Comparison of ENCODE assay signal across 8 cellular contexts in genomic region chr11:45859661-45860140, GRCh38. TPM values are rescaled to one million over a fixed set of nuclear protein-coding genes. Genes with fewer than 3 reads are reported as not detected.
A peak's percentile ranks its signal among the peaks of the same experiment; 100 is the strongest.
DNase-seq lines count a peak whose midpoint lies in the region; ATAC-seq and TF ChIP-seq lines count a peak whose summit lies in the region.

No MANE protein-coding gene starts in this region.

- H3K27me3 ChIP-seq in BE2C (no peaks in the 10 kb centered on the region), muscle layer of duodenum (ENCODE audit: low read depth, low read length) (no peaks in the 10 kb centered on the region)

- TF ChIP-seq CTCF in BE2C (IDR thresholded peaks at IDR 0.05; ENCODE audit: low read depth, low read length) = no peak
- TF ChIP-seq CTCF in Calu3 (IDR thresholded peaks at IDR 0.05; ENCODE audit: unreplicated experiment) = no peak

- no peak overlapping the region for H3K27ac Mint-ChIP-seq in Calu3 (ENCODE audit: unreplicated experiment)

- H3K27me3 Mint-ChIP-seq in Calu3 (ENCODE audit: unreplicated experiment) = no peaks in the 10 kb centered on the region

- H3K36me3 Mint-ChIP-seq in Calu3 (ENCODE audit: insufficient read depth, unreplicated experiment) = peaks cover 6% of the 10 kb centered on the region

- H3K4me1 ChIP-seq in BE2C (peaks cover 10% of the 10 kb centered on the region), muscle layer of duodenum (ENCODE audit: control insufficient read depth in 1 of 2, insufficient read depth in 2 of 2, low read length in 2 of 2) (peaks cover 31 to 66% of the 10 kb centered on the region in 2 donors)

- BruUV-seq in Calu3 (replicated peaks; lab: Mats Ljungman, UMichigan) = no TSS peak

- H3K9me3 ChIP-seq in BE2C (no peaks in the 10 kb centered on the region), muscle layer of duodenum (ENCODE audit: control insufficient read depth in 1 of 2, low read length in 2 of 2) (no peaks in the 10 kb centered on the region)

- DNase-seq in BE2C (peak; percentile 86), NCI-H226 (peak; percentile 96), Calu3 (no peak), NCI-H1436 (lab: John Stamatoyannopoulos, UW) (no peak)

- no peaks in the 10 kb centered on the region for H3K4me1 Mint-ChIP-seq in Calu3 (ENCODE audit: low read depth, unreplicated experiment)

- peak; percentile 91 for ATAC-seq in esophagus mucosa
- ATAC-seq in HG03439 (IDR thresholded peaks at IDR 0.05; ENCODE audit: unreplicated experiment) = no peak
- ATAC-seq in HG03378 (IDR thresholded peaks at IDR 0.05; ENCODE audit: unreplicated experiment) = no peak

- H3K9me3 Mint-ChIP-seq in Calu3 (ENCODE audit: low read depth, unreplicated experiment) = no peaks in the 10 kb centered on the region

- H3K36me3 ChIP-seq in BE2C (peaks cover 10% of the 10 kb centered on the region), muscle layer of duodenum (ENCODE audit: control insufficient read depth in 1 of 2, insufficient read depth in 2 of 2, low read length in 2 of 2) (peaks cover 44 to 45% of the 10 kb centered on the region in 2 donors)

- no peak overlapping the region for H3K4me3 ChIP-seq in BE2C (ENCODE audit: low read depth, low read length)
- peak overlapping the region in 1 of 2 donors; percentile 3 for H3K4me3 ChIP-seq in muscle layer of duodenum (ENCODE audit: low read depth in 1 of 2, low read length in 2 of 2)

- H3K4me3 Mint-ChIP-seq in Calu3 (ENCODE audit: low read depth, unreplicated experiment) = no peak overlapping the region

- H3K27ac ChIP-seq in muscle layer of duodenum (ENCODE audit: low read length) = peak overlapping the region; percentile 86

- intact Hi-C loops in Calu3 (cut with micrococcal nuclease; ENCODE audit: unreplicated experiment) = no loop called here

- CTCF ChIA-PET in Calu3 (lab: Charles Lee) = no interaction called here

RNA-seq across cellular contexts. Expression of gene CRY2, which starts 12.4 kb away (rescaled TPM):
- 12.8 TPM for polyA plus RNA-seq in BE2C (2012; ENCODE audit: insufficient read depth, insufficient read length, low read depth)
- total RNA-seq in esophagus mucosa = 6.6 TPM
- total RNA-seq in Calu3 (2022) = 14.9 and 16.1 TPM in 2 replicates

RNA-seq across cellular contexts. Expression of gene MAPK8IP1, which starts 25.8 kb away (rescaled TPM):
- 165 TPM for polyA plus RNA-seq in BE2C (2012; ENCODE audit: insufficient read depth, insufficient read length, low read depth)
- 1.1 TPM for total RNA-seq in esophagus mucosa
- total RNA-seq in Calu3 (2022) = 4.1 and 4.9 TPM in 2 replicates

RNA-seq across cellular contexts. Expression of gene FREY1, which starts 47.4 kb away (rescaled TPM):
- not detected for polyA plus RNA-seq in BE2C (2012; ENCODE audit: insufficient read depth, insufficient read length, low read depth)
- total RNA-seq in esophagus mucosa = 0.56 TPM
- 0.99 and 2.1 TPM in 2 replicates for total RNA-seq in Calu3 (2022)

RNA-seq across cellular contexts. Expression of gene SLC35C1, which starts 54.8 kb away (rescaled TPM):
- polyA plus RNA-seq in BE2C (2012; ENCODE audit: insufficient read depth, insufficient read length, low read depth) = 12.7 TPM
- total RNA-seq in esophagus mucosa = 22.8 TPM
- 18.1 and 20.5 TPM in 2 replicates for total RNA-seq in Calu3 (2022)

RNA-seq across cellular contexts. Expression of gene PEX16, which starts 58.0 kb away (rescaled TPM):
- polyA plus RNA-seq in BE2C (2012; ENCODE audit: insufficient read depth, insufficient read length, low read depth) = 66.1 TPM
- total RNA-seq in esophagus mucosa (22.6 TPM), Calu3 (2022) (32.9 and 34.5 TPM in 2 replicates)

Comparison
In these comparisons a context has a peak if more than half of its experiments do, and no peak if none do; other contexts are left out.
1. DNase-seq: peak in BE2C (single experiment) and NCI-H226 (single experiment); none in Calu3 (single experiment) and NCI-H1436 (single experiment).